20 cellular contexts compared by ENCODE assay signal in genomic region chr3:160860346-160860745, GRCh38.
DNase-seq lines count a peak whose midpoint lies in the region; FAIRE-seq and TF ChIP-seq lines count a peak whose summit lies in the region.
"Had no signal": no experiment of that assay in that cellular context is flagged by ENCODE, and none has a peak within 500 bp of the region (broad histone marks: within the 10 kb centered on the region; RNA-seq: fewer than 3 reads in every experiment).

No MANE protein-coding gene starts in this region.

- no peak overlapping the region for H2AFZ ChIP-seq in SK-N-SH (ENCODE audit: low read depth)

- peaks cover 9% of the 10 kb centered on the region for H3K4me1 Mint-ChIP-seq in nephron progenitor cell
- H3K4me1 Mint-ChIP-seq: CD8-positive, alpha-beta memory T cell had no signal

- H3K4me3 ChIP-seq in A673 (ENCODE audit: low read depth, low read length, poor library complexity, severe bottlenecking) (no peak overlapping the region), SK-N-SH (ENCODE audit: low read depth in 2 of 2, low read length in 1 of 2) (no peak overlapping the region)

- H3K79me2 ChIP-seq in SK-N-SH (ENCODE audit: insufficient read depth): no peaks in the 10 kb centered on the region

- CTCF ChIA-PET in A673 (lab: Charles Lee): no interaction called here
- CTCF ChIA-PET in SK-N-SH (lab: Yijun Ruan, JAX): no interaction called here

- H3K27me3 ChIP-seq in A673 (replicated peaks; ENCODE audit: insufficient read depth, low read depth, low read length, poor library complexity) (no peaks in the 10 kb centered on the region), SK-N-SH (ENCODE audit: insufficient read depth) (no peaks in the 10 kb centered on the region; the same call in 1 of the 2 replicates)

- H3K36me3 ChIP-seq in A673 (ENCODE audit: insufficient read depth, low read length, poor library complexity, severe bottlenecking) (no peaks in the 10 kb centered on the region), SK-N-SH (replicated peaks in 1 of 2; ENCODE audit: control insufficient read depth in 1 of 2, insufficient read depth in 2 of 2, low read length in 1 of 2) (no peaks in the 10 kb centered on the region)

- no peaks in the 10 kb centered on the region for H3K9me3 Mint-ChIP-seq in nephron progenitor cell
- H3K9me3 Mint-ChIP-seq: IgD-negative memory B cell had no signal

- FAIRE-seq in RCC 7860 (lab: Jason Lieb, UNC): no peak
- FAIRE-seq: H54 had no signal

- POLR2A ChIA-PET in A673 (lab: Charles Lee; ENCODE audit: low non-redundant PET) (no interaction called here), SK-N-SH (lab: Yijun Ruan, JAX) (no interaction called here)

- in situ Hi-C loops in G401 (cut with HindIII; ENCODE audit: low sequenced_read_pairs): no loop called here

- H3K4me2 ChIP-seq in SK-N-SH: no peak overlapping the region

- no peaks in the 10 kb centered on the region for H3K36me3 Mint-ChIP-seq in nephron progenitor cell (ENCODE audit: low read depth)
- H3K36me3 Mint-ChIP-seq: CD8-positive, alpha-beta memory T cell; IgD-negative memory B cell had no signal

- H3K4me3 Mint-ChIP-seq in nephron progenitor cell: no peak overlapping the region
- H3K4me3 Mint-ChIP-seq: CD8-positive, alpha-beta memory T cell had no signal

- H3K27me3 Mint-ChIP-seq in nephron progenitor cell (ENCODE audit: low read depth, poor library complexity): no peaks in the 10 kb centered on the region

- no TSS peak for BruUV-seq in A673 (replicated peaks; lab: Mats Ljungman, UMichigan)

- no peak overlapping the region for H3K27ac Mint-ChIP-seq in nephron progenitor cell
- H3K27ac Mint-ChIP-seq: CD8-positive, alpha-beta memory T cell; IgD-negative memory B cell had no signal

- TF ChIP-seq RAD21 in SK-N-SH (IDR thresholded peaks at IDR 0.05; ENCODE audit: low read length): no peak

- H3K9me3 ChIP-seq in A673 (ENCODE audit: low read depth, low read length, poor library complexity, severe bottlenecking) (no peaks in the 10 kb centered on the region), SK-N-SH (no peaks in the 10 kb centered on the region)

- no peaks in the 10 kb centered on the region for H3K9me2 ChIP-seq in SK-N-SH

- no peak for TF ChIP-seq EP300 in SK-N-SH (IDR thresholded peaks at IDR 0.05; ENCODE audit: borderline replicate concordance in 1 of 2, low read depth in 1 of 2, low read length in 1 of 2)

- H3K27ac ChIP-seq in A673 (ENCODE audit: low read depth, low read length, poor library complexity, severe bottlenecking) (no peak overlapping the region), SK-N-SH (ENCODE audit: low read depth in 2 of 2, low read length in 1 of 2) (no peak overlapping the region)
- H3K27ac ChIP-seq: C4-2B had no signal

- no peaks in the 10 kb centered on the region for H4K20me1 ChIP-seq in SK-N-SH (ENCODE audit: insufficient read depth)

- TF ChIP-seq CTCF in A673 (conservative IDR thresholded peaks at IDR 0.05; ENCODE audit: low read depth, low read length) (no peak), SK-N-SH (IDR thresholded peaks at IDR 0.05) (no peak), nephron progenitor cell (IDR thresholded peaks at IDR 0.05) (no peak)

- intact Hi-C loops in A673 (cut with micrococcal nuclease; ENCODE audit: unreplicated experiment): no loop called here

- H3K4me1 ChIP-seq in A673 (ENCODE audit: insufficient read depth, low read length, poor library complexity, severe bottlenecking) (peaks cover 12% of the 10 kb centered on the region), SK-N-SH (ENCODE audit: control insufficient read depth in 1 of 2, insufficient read depth in 2 of 2, low read depth in 1 of 2, low read length in 1 of 2) (no peaks in the 10 kb centered on the region)

- peak; percentile 53 for DNase-seq in A673 (ENCODE audit: low spot score)
- peak; percentile 69 for DNase-seq in G401 (ENCODE audit: low spot score)
- peak; percentile 64 for DNase-seq in NCI-H2171 (lab: John Stamatoyannopoulos, UW)
- DNase-seq in NCI-H82 treated with DMSO at 0.1 percent for 48 hours (lab: John Stamatoyannopoulos, UW; ENCODE audit: unreplicated experiment): peak; percentile 80
- no peak for DNase-seq in RCC 7860 (ENCODE audit: low spot score)
- DNase-seq in SK-N-SH: no peak
- DNase-seq in NOMO-1 treated with DMSO at 0.1 percent for 48 hours (lab: John Stamatoyannopoulos, UW; ENCODE audit: unreplicated experiment): no peak
- DNase-seq in nephron progenitor cell: no peak
- DNase-seq: Calu3; CD8-positive, alpha-beta memory T cell; DMS79; NCI-H1105 treated with DMSO at 0.1 percent for 48 hours; NCI-H187 treated with DMSO at 0.1 percent for 48 hours; NCI-H774; OCI-M1; SHP77; T-helper 2 cell had no signal

- no peak overlapping the region for H3K9ac ChIP-seq in SK-N-SH

- no peaks in the 10 kb centered on the region for H3F3A ChIP-seq in SK-N-SH (replicated peaks; ENCODE audit: insufficient read depth)

- 25% methylated on average over 1 of the region's 1 CpG for WGBS in SK-N-SH (ENCODE audit: low lambda C conversion rate)

TF ChIP-seq in SK-N-SH, 30 proteins besides CTCF, POLR2A, EP300 and RAD21:
- TF ChIP-seq TCF12 (IDR thresholded peaks at IDR 0.05) (no peak), SIN3A (IDR thresholded peaks at IDR 0.05; ENCODE audit: borderline replicate concordance, low read depth, low read length) (no peak), FOXJ3 (CRISPR knock-in tag; IDR thresholded peaks at IDR 0.05) (no peak), ELF1 (IDR thresholded peaks at IDR 0.05) (no peak), POLR2AphosphoS5 (IDR thresholded peaks at IDR 0.05; ENCODE audit: low read depth, low read length) (no peak), REST (IDR thresholded peaks at IDR 0.05; ENCODE audit: low read depth, low read length) (no peak)

Comparison
In these comparisons a context has a peak if more than half of its experiments do, and no peak if none do; other contexts are left out.
1. DNase-seq: peak in A673 (single experiment), G401 (single experiment), NCI-H2171 (single experiment) and NCI-H82 treated with DMSO at 0.1 percent for 48 hours (single experiment); none in RCC 7860 (single experiment), SK-N-SH (single experiment), NOMO-1 treated with DMSO at 0.1 percent for 48 hours (single experiment) and nephron progenitor cell (single experiment).